ENCODE assay signal across 19 cellular contexts in genomic region chr7:148721390-148721789, GRCh38.
"Had no signal": no experiment of that assay in that cellular context is flagged by ENCODE, and none has a peak within 500 bp of the region (broad histone marks: within the 10 kb centered on the region; RNA-seq: fewer than 3 reads in every experiment).

No MANE protein-coding gene starts in this region.

- H3K4me3 Mint-ChIP-seq: endodermal cell had no signal

- H3K27ac ChIP-seq: coronary artery, foreskin keratinocyte, hepatocyte, neutrophil, stomach, thoracic aorta, transverse colon had no signal

- H3K27me3 ChIP-seq: foreskin keratinocyte, hepatocyte, neutrophil, stomach, transverse colon had no signal

- H3K27ac Mint-ChIP-seq: endodermal cell had no signal

- H3K4me3 ChIP-seq: coronary artery, hepatocyte, stomach, thoracic aorta, transverse colon had no signal

- H3K36me3 ChIP-seq: neutrophil, stomach, thoracic aorta, transverse colon had no signal

- H3K9me3 ChIP-seq: neutrophil, stomach, thoracic aorta, transverse colon had no signal

- DNase-seq: effector CD4-positive, alpha-beta T cell; endodermal cell; foreskin keratinocyte; head of caudate nucleus; mammary epithelial cell; naive thymus-derived CD8-positive, alpha-beta T cell; stimulated activated CD4-positive, alpha-beta T cell treated with anti-CD3 and anti-CD28 coated beads, Interleukin-2, amount 100 ng/mL, for 24 hours; stimulated activated CD4-positive, alpha-beta T cell treated with anti-CD3 and anti-CD28 coated beads, Interleukin-4, amount 100 ng/mL, for 4 hours; stimulated activated naive CD4-positive, alpha-beta T cell; stomach; substantia nigra; transverse colon had no signal

- H2AFZ ChIP-seq: hepatocyte had no signal

- H3K27me3 Mint-ChIP-seq: naive thymus-derived CD8-positive, alpha-beta T cell had no signal

- FAIRE-seq: endothelial cell of umbilical vein, urothelium cell line had no signal

- H3K4me2 ChIP-seq: hepatocyte had no signal

- H3K9me3 Mint-ChIP-seq: endodermal cell; naive thymus-derived CD8-positive, alpha-beta T cell had no signal

- ATAC-seq: foreskin keratinocyte; naive thymus-derived CD8-positive, alpha-beta T cell; sciatic nerve had no signal
